ENCODE assay signal across 1 cellular context in genomic region chr12:28027328-28027727, GRCh38.
TF ChIP-seq lines count a peak whose summit lies in the region.

No MANE protein-coding gene starts in this region.

TF ChIP-seq in GM23338, 12 proteins besides CTCF, POLR2A, EP300 and RAD21:
- TF ChIP-seq STAT1 (IDR thresholded peaks at IDR 0.05; ENCODE audit: unreplicated experiment) (no peak), JUNB (IDR thresholded peaks at IDR 0.05; ENCODE audit: unreplicated experiment) (no peak), ZNF462 (CRISPR knock-in tag; IDR thresholded peaks at IDR 0.05) (no peak), NANOG (IDR thresholded peaks at IDR 0.05; ENCODE audit: borderline replicate concordance) (no peak), ZNF114 (CRISPR knock-in tag; IDR thresholded peaks at IDR 0.05) (no peak), EZH2phosphoT487 (IDR thresholded peaks at IDR 0.05; ENCODE audit: unreplicated experiment) (no peak), ZNF331 (CRISPR knock-in tag; IDR thresholded peaks at IDR 0.05; ENCODE audit: low read depth) (no peak), CREB1 (CRISPR knock-in tag; IDR thresholded peaks at IDR 0.05; ENCODE audit: low read depth) (no peak), EZH2 (IDR thresholded peaks at IDR 0.05; ENCODE audit: low read depth, unreplicated experiment) (no peak), POLR2AphosphoS5 (IDR thresholded peaks at IDR 0.05; ENCODE audit: low read depth) (no peak), ETS1 (IDR thresholded peaks at IDR 0.05) (no peak), REST (IDR thresholded peaks at IDR 0.05; ENCODE audit: unreplicated experiment) (no peak)
TF ChIP-seq in GM23338: peak in this region for 0.
